In genomic region chr14:53953828-53954550, GRCh38 we compare ENCODE assay signal across 9 cellular contexts. TPM values are rescaled to one million over a fixed set of nuclear protein-coding genes. Genes with fewer than 3 reads are reported as not detected.
DNase-seq lines count a peak whose midpoint lies in the region; ATAC-seq, FAIRE-seq and TF ChIP-seq lines count a peak whose summit lies in the region.
"Had no signal": no experiment of that assay in that cellular context is flagged by ENCODE, and none has a peak within 500 bp of the region (broad histone marks: within the 10 kb centered on the region; RNA-seq: fewer than 3 reads in every experiment).

No MANE protein-coding gene starts in this region.

- DNase-seq in GM10266 (ENCODE audit: extremely low spot score) (peak; percentile 54), SW480 (ENCODE audit: low spot score) (peak; percentile 54), esophagus squamous epithelium (lab: John Stamatoyannopoulos, UW) (no peak), NCI-H774 (lab: John Stamatoyannopoulos, UW) (no peak), GM12891 (ENCODE audit: insufficient read length, low spot score) (no peak)
- no peak for DNase-seq in naive thymus-derived CD8-positive, alpha-beta T cell

- H3K4me1 ChIP-seq in esophagus squamous epithelium, result peaks cover 19 to 61% (median 23%) of the 10 kb centered on the region in 3 donors

- H3K4me3 Mint-ChIP-seq in naive thymus-derived CD8-positive, alpha-beta T cell, result peak overlapping the region; percentile 68 to 87 (median 80)

- TF ChIP-seq POLR2A in esophagus squamous epithelium (IDR thresholded peaks at IDR 0.05), result no peak
- no peak for TF ChIP-seq POLR2A in GM12891 (IDR thresholded peaks at IDR 0.05; ENCODE audit: low read depth, low read length)

- H3K4me3 ChIP-seq in esophagus squamous epithelium, result peak overlapping the region; percentile 48 to 73 (median 55)

- peak in 1 of 2 donors; percentile 9 for ATAC-seq in naive thymus-derived CD8-positive, alpha-beta T cell
- ATAC-seq in GM19351 (IDR thresholded peaks at IDR 0.05; ENCODE audit: unreplicated experiment), result no peak

- peak overlapping the region in 2 of 10 donors; percentile 25 to 60 for H3K27ac Mint-ChIP-seq in naive thymus-derived CD8-positive, alpha-beta T cell

- peaks cover 0 to 66% (median 0%) of the 10 kb centered on the region in 4 donors for H3K27me3 ChIP-seq in esophagus squamous epithelium

- intact Hi-C loops in esophagus squamous epithelium (cut with DNase I), result no loop called here

- H3K9me3 ChIP-seq in esophagus squamous epithelium, result no peaks in the 10 kb centered on the region

- H3K36me3 Mint-ChIP-seq in naive thymus-derived CD8-positive, alpha-beta T cell, result no peaks in the 10 kb centered on the region

- H3K4me1 Mint-ChIP-seq in naive thymus-derived CD8-positive, alpha-beta T cell, result peaks cover 12 to 36% (median 34%) of the 10 kb centered on the region in 4 donors

- TF ChIP-seq CTCF in 22Rv1 (IDR thresholded peaks at IDR 0.05), result no peak
- no peak for TF ChIP-seq CTCF in GM10266 (IDR thresholded peaks at IDR 0.05; ENCODE audit: control insufficient read depth, insufficient read depth, low read depth, missing control alignments)
- no peak for TF ChIP-seq CTCF in esophagus squamous epithelium (IDR thresholded peaks at IDR 0.05)

- H3K9me3 Mint-ChIP-seq in naive thymus-derived CD8-positive, alpha-beta T cell, result peaks cover 0 to 6% (median 0%) of the 10 kb centered on the region in 9 donors

- POLR2A ChIA-PET in naive thymus-derived CD8-positive, alpha-beta T cell (lab: Charles Lee), result interaction anchor here (0.9 kb wide), 1 partner anchor 13 kb away, joined by 4 read pairs; no protein-coding TSS in a partner anchor

- peaks cover 0 to 21% (median 0%) of the 10 kb centered on the region in 3 donors for H3K36me3 ChIP-seq in esophagus squamous epithelium

- 1 to 4% methylated on average over 21 to 32 of the region's 51 CpGs for WGBS in esophagus squamous epithelium, 2 donors

- peak overlapping the region; percentile 44 for H3K27ac ChIP-seq in 22Rv1
- peak overlapping the region; percentile 67 to 85 (median 80) for H3K27ac ChIP-seq in esophagus squamous epithelium

- H3K27me3 Mint-ChIP-seq in naive thymus-derived CD8-positive, alpha-beta T cell, result peaks cover 14 to 76% (median 44%) of the 10 kb centered on the region in 5 donors

- FAIRE-seq in GM12891 (lab: Jason Lieb, UNC), result no peak
- FAIRE-seq: islet of Langerhans had no signal

TF ChIP-seq in GM12891, 5 proteins besides CTCF, POLR2A, EP300 and RAD21:
- no peak for TF ChIP-seq POU2F2 (IDR thresholded peaks at IDR 0.05; ENCODE audit: low read depth, low read length)
- TF ChIP-seq TAF1 (IDR thresholded peaks at IDR 0.05; ENCODE audit: low read depth, low read length), result no peak
- TF ChIP-seq PAX5 (IDR thresholded peaks at IDR 0.05; ENCODE audit: insufficient read depth, low read length, severe bottlenecking), result no peak
- no peak for TF ChIP-seq SPI1 (IDR thresholded peaks at IDR 0.05; ENCODE audit: low read depth, low read length)
- TF ChIP-seq POLR2AphosphoS5 (IDR thresholded peaks at IDR 0.05; ENCODE audit: low read depth, low read length), result no peak
TF ChIP-seq in GM12891: peak in this region for 0.

RNA-seq across cellular contexts. Expression of gene BMP4, which starts 2.6 kb away (rescaled TPM):
- 10 to 100 TPM in 2 of 4 donors, 1 to 10 TPM in 2; 1.5 to 24.8 (median 6.9) TPM for total RNA-seq in esophagus squamous epithelium
- under 1 TPM; 0.44 to 0.62 TPM for total RNA-seq in naive thymus-derived CD8-positive, alpha-beta T cell
- polyA plus RNA-seq in naive thymus-derived CD8-positive, alpha-beta T cell, result not detected
- 0.42 TPM for polyA plus RNA-seq in GM12891 (2012; ENCODE audit: low read depth, missing spikeins)

Comparison
In these comparisons a context has a peak if more than half of its experiments do, and no peak if none do; other contexts are left out.
1. DNase-seq: peak in GM10266 (single experiment) and SW480 (single experiment); none in esophagus squamous epithelium (single experiment), naive thymus-derived CD8-positive, alpha-beta T cell (0 of 10), NCI-H774 (single experiment) and GM12891 (single experiment).